ENCODE assay signal across 12 cellular contexts in the genomic region with DNA sequence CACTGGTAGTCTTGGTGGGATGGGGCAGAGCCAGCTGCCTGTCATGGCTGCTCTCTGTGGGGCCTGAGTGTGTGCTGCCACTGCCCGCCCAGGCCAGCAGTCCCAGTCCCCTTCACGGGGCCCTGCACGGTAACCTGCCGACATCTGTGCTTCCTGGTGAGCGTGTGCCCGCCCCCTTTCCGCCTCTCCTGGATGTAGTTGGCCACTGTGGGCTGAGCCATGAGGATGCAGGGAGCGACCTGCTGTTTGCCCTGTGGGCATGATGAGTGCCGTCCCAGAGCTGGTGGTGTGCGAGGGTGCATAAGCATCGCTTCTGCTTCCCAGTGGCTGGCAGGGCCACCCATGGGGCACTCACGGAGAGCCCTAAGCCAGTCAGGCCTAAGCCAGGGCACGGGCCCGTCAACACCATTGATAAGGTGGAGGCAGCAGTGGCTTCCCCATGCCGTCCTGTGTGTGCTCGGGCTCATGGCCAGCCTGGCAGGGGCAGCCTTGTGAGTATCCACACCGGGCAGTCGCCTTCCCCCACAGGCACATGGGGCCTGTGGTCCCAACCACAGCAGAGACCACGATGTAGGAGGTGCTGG.
"Had no signal": no experiment of that assay in that cellular context is flagged by ENCODE, and none has a peak within 500 bp of the region (broad histone marks: within the 10 kb centered on the region; RNA-seq: fewer than 3 reads in every experiment).

No MANE protein-coding gene starts in this region.

- H3K27ac ChIP-seq: left lung had no signal

- H3K36me3 ChIP-seq: left lung had no signal

- H3K27ac Mint-ChIP-seq: activated naive CD8-positive, alpha-beta T cell treated with anti-CD3 and anti-CD28 coated beads, Interleukin-2, amount 10 ng/mL, durations not matched to agents 7 days and 5 days; activated T-cell treated with anti-CD3 and anti-CD28 coated beads, Interleukin-2, amount 50 U/mL, for 24 hours; nephron had no signal

- H3K27me3 ChIP-seq: left lung, tibial artery had no signal

- H3K4me3 Mint-ChIP-seq: activated naive CD8-positive, alpha-beta T cell treated with anti-CD3 and anti-CD28 coated beads, Interleukin-2, amount 10 ng/mL, durations not matched to agents 7 days and 5 days; activated T-cell treated with anti-CD3 and anti-CD28 coated beads, Interleukin-2, amount 50 U/mL, for 24 hours; nephron had no signal

- H3K9me3 Mint-ChIP-seq: activated naive CD8-positive, alpha-beta T cell treated with anti-CD3 and anti-CD28 coated beads, Interleukin-2, amount 10 ng/mL, durations not matched to agents 7 days and 5 days; activated T-cell treated with anti-CD3 and anti-CD28 coated beads, Interleukin-2, amount 50 U/mL, for 24 hours; nephron had no signal

- H3K4me1 Mint-ChIP-seq: activated naive CD8-positive, alpha-beta T cell treated with anti-CD3 and anti-CD28 coated beads, Interleukin-2, amount 10 ng/mL, durations not matched to agents 7 days and 5 days had no signal

- H3K27me3 Mint-ChIP-seq: activated naive CD8-positive, alpha-beta T cell treated with anti-CD3 and anti-CD28 coated beads, Interleukin-2, amount 10 ng/mL, durations not matched to agents 7 days and 5 days; activated T-cell treated with anti-CD3 and anti-CD28 coated beads, Interleukin-2, amount 50 U/mL, for 24 hours had no signal

- DNase-seq: activated effector memory CD4-positive, alpha-beta T cell treated with anti-CD3 and anti-CD28 coated beads, Interleukin-2, amount 50 U/mL, for 16 hours; activated naive CD8-positive, alpha-beta T cell treated with anti-CD3 and anti-CD28 coated beads, Interleukin-2, amount 10 ng/mL, durations not matched to agents 7 days and 5 days; activated T-cell treated with anti-CD3 and anti-CD28 coated beads, Interleukin-2, amount 50 U/mL, for 24 hours; foreskin melanocyte; islet precursor cell; left lung; mesenchymal stem cell; T-helper 2 cell had no signal

- ATAC-seq: activated CD4-positive, CD25-positive, alpha-beta regulatory T cell treated with anti-CD3 and anti-CD28 coated beads, Interleukin-2, amount 50 U/mL, for 24 hours; left lung had no signal

- H3K36me3 Mint-ChIP-seq: activated naive CD8-positive, alpha-beta T cell treated with anti-CD3 and anti-CD28 coated beads, Interleukin-2, amount 10 ng/mL, durations not matched to agents 7 days and 5 days had no signal

- H3K9me3 ChIP-seq: left lung, tibial artery had no signal

- H3K4me3 ChIP-seq: left lung, skin epidermis, tibial artery had no signal
